1 cellular context compared by ENCODE assay signal in genomic region chr1:226309398-226310122, GRCh38.
TF ChIP-seq lines count a peak whose summit lies in the region.

No MANE protein-coding gene starts in this region.

TF ChIP-seq in K562, 482 proteins besides CTCF, POLR2A, EP300 and RAD21 (continued from another document and continues in another):
- no peak; the same call in 1 of the 2 replicates for TF ChIP-seq E2F4 (CRISPR knock-in tag; IDR thresholded peaks at IDR 0.05; ENCODE audit: low read depth)
- TF ChIP-seq NR3C1 (CRISPR knock-in tag; IDR thresholded peaks at IDR 0.05): peak; percentile 76; the same call in 1 of the 2 replicates
- TF ChIP-seq BHLHE40 (IDR thresholded peaks at IDR 0.05; ENCODE audit: low read length): no peak
- TF ChIP-seq GABPB1 (CRISPR knock-in tag; IDR thresholded peaks at IDR 0.05): peak; percentile 37; the same call in 1 of the 2 replicates
- no peak for TF ChIP-seq ZNF551 (CRISPR knock-in tag; IDR thresholded peaks at IDR 0.05)
- TF ChIP-seq BCLAF1 (IDR thresholded peaks at IDR 0.05; ENCODE audit: borderline replicate concordance in 1 of 2, control insufficient read depth in 1 of 2, low read depth in 2 of 2, low read length in 1 of 2): no peak
- TF ChIP-seq SRSF9 (IDR thresholded peaks at IDR 0.05; ENCODE audit: borderline replicate concordance, low read depth, low read length): no peak
- TF ChIP-seq TAF1 (IDR thresholded peaks at IDR 0.05; ENCODE audit: control insufficient read depth, extremely low read depth, insufficient read depth, low read length, severe bottlenecking): no peak
- no peak for TF ChIP-seq ZNF217 (CRISPR knock-in tag; IDR thresholded peaks at IDR 0.05)
- TF ChIP-seq ARID4B (CRISPR knock-in tag; IDR thresholded peaks at IDR 0.05): no peak
- peak; percentile 25; the same call in 1 of the 2 replicates for TF ChIP-seq CGGBP1 (CRISPR knock-in tag; IDR thresholded peaks at IDR 0.05)
- TF ChIP-seq CBFA2T2 (conservative IDR thresholded peaks at IDR 0.05): no peak
- TF ChIP-seq ELK3 (CRISPR knock-in tag; IDR thresholded peaks at IDR 0.05): no peak
- peak; percentile 23; the same call in 1 of the 2 replicates for TF ChIP-seq NBN (IDR thresholded peaks at IDR 0.05; ENCODE audit: low read depth)
- TF ChIP-seq FOXP4 (CRISPR knock-in tag; IDR thresholded peaks at IDR 0.05; ENCODE audit: borderline replicate concordance): no peak
- TF ChIP-seq KLF13 (tag; IDR thresholded peaks at IDR 0.05; ENCODE audit: borderline replicate concordance, low read depth): 0 out of 2 replicates have a peak, but pooled peaks have one; percentile 47
- TF ChIP-seq PRPF4 (IDR thresholded peaks at IDR 0.05; ENCODE audit: insufficient read depth, low read depth, low read length, poor library complexity, severe bottlenecking): no peak
- TF ChIP-seq KDM5B (IDR thresholded peaks at IDR 0.05; ENCODE audit: insufficient replicate concordance, low read depth, low read length): no peak
- TF ChIP-seq ZNF511 (CRISPR knock-in tag; IDR thresholded peaks at IDR 0.05): peak; percentile 67; the same call in 1 of the 2 replicates
- TF ChIP-seq SREBF2 (CRISPR knock-in tag; IDR thresholded peaks at IDR 0.05): no peak
- no peak for TF ChIP-seq E2F8 (IDR thresholded peaks at IDR 0.05; ENCODE audit: low read depth, partially characterized antibody)
- no peak for TF ChIP-seq TFAM (CRISPR knock-in tag; conservative IDR thresholded peaks at IDR 0.05)
- TF ChIP-seq RHOXF2B (CRISPR knock-in tag; conservative IDR thresholded peaks at IDR 0.05): no peak
- TF ChIP-seq ARID1B (IDR thresholded peaks at IDR 0.05): no peak
- TF ChIP-seq SAFB2 (IDR thresholded peaks at IDR 0.05; ENCODE audit: borderline replicate concordance, low read depth, low read length, severe bottlenecking): no peak
- TF ChIP-seq ARID3A (IDR thresholded peaks at IDR 0.05; ENCODE audit: borderline replicate concordance, low read depth, low read length): no peak
- TF ChIP-seq PURB (CRISPR knock-in tag; IDR thresholded peaks at IDR 0.05; ENCODE audit: low read depth): no peak
- TF ChIP-seq ZNF695 (CRISPR knock-in tag; IDR thresholded peaks at IDR 0.05): no peak
- TF ChIP-seq PHB (CRISPR knock-in tag; IDR thresholded peaks at IDR 0.05): 0 out of 2 replicates have a peak, but pooled peaks have one; percentile 54
- no peak for TF ChIP-seq ZFP36 (IDR thresholded peaks at IDR 0.05; ENCODE audit: low read depth, low read length, partially characterized antibody)
- TF ChIP-seq ADNP (tag; IDR thresholded peaks at IDR 0.05): no peak
- peak; percentile 79 for TF ChIP-seq CHD1 (IDR thresholded peaks at IDR 0.05; ENCODE audit: low read length)
- TF ChIP-seq ZNF655 (CRISPR knock-in tag; IDR thresholded peaks at IDR 0.05): no peak
- no peak for TF ChIP-seq NUFIP1 (IDR thresholded peaks at IDR 0.05; ENCODE audit: partially characterized antibody)
- TF ChIP-seq ETV5 (CRISPR knock-in tag; IDR thresholded peaks at IDR 0.05; ENCODE audit: low read depth): no peak
- no peak for TF ChIP-seq PTBP1 (IDR thresholded peaks at IDR 0.05; ENCODE audit: low read depth, low read length)
- TF ChIP-seq ZNF639 (CRISPR knock-in tag; conservative IDR thresholded peaks at IDR 0.05 in 1 of 2, IDR thresholded peaks at IDR 0.05 in 1 of 2): no peak; a peak in 1 of 4 replicates
- TF ChIP-seq U2AF1 (optimal IDR thresholded peaks at IDR 0.05; ENCODE audit: low read depth, low read length): no peak
- no peak for TF ChIP-seq HDAC8 (tag; IDR thresholded peaks at IDR 0.05)
- TF ChIP-seq BCL6 (CRISPR knock-in tag; IDR thresholded peaks at IDR 0.05): no peak
- TF ChIP-seq NCOA2 (IDR thresholded peaks at IDR 0.05; ENCODE audit: partially characterized antibody in 2 of 2): no peak
- TF ChIP-seq ZNF354B (CRISPR knock-in tag; IDR thresholded peaks at IDR 0.05): no peak
